ENCODE assay signal across 11 cellular contexts in the genomic region with DNA sequence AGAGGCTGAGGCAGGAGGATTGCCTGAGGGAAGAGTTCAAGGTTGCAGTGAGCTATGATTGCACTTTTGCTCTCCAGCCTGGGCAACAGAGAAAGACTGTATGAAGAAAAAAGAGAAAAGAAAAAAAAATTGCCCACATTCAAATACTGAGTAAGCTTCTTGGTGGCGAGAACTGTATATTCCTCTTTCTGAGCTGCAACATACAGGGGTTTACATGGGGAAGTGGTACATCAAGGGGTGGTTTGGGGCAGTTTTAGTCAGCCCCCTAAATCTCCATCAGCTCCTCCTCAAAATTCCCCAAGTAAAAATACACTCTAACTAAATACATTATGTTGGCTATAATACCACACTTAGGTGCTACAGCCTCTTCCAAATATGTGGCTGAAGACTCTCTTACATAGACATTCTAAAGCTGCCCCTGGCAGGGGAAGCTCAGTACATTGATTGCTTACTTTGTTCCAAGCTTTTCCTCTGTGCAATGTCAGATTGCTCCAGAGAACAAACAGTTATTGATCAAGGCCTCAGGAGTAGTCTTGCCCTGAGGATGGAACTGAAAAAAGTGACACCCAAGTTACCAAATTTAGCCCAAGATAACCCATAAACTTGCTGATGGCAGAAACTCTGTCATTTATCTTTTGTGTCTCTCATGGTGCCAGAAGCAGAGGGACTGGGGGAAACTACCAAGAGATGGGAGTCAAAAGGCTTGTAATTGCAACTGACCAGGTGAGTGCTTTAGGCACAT.
DNase-seq lines count a peak whose midpoint lies in the region; ATAC-seq lines count a peak whose summit lies in the region.
"Had no signal": no experiment of that assay in that cellular context is flagged by ENCODE, and none has a peak within 500 bp of the region (broad histone marks: within the 10 kb centered on the region; RNA-seq: fewer than 3 reads in every experiment).

No MANE protein-coding gene starts in this region.

- H3K9me3 Mint-ChIP-seq in CD4-positive, CD25-positive, alpha-beta regulatory T cell, result peaks cover 0 to 2% (median 0%) of the 10 kb centered on the region in 7 donors
- H3K9me3 Mint-ChIP-seq in central memory CD8-positive, alpha-beta T cell, result no peaks in the 10 kb centered on the region

- H3K27me3 ChIP-seq in CD4-positive, CD25-positive, alpha-beta regulatory T cell (ENCODE audit: control insufficient read depth, insufficient read depth, low read length), result no peaks in the 10 kb centered on the region

- no peaks in the 10 kb centered on the region for H3K27me3 Mint-ChIP-seq in CD4-positive, CD25-positive, alpha-beta regulatory T cell
- H3K27me3 Mint-ChIP-seq in central memory CD8-positive, alpha-beta T cell, result no peaks in the 10 kb centered on the region

- H3K27ac Mint-ChIP-seq in CD4-positive, CD25-positive, alpha-beta regulatory T cell, result peak overlapping the region; percentile 93 to 98 (median 97)
- peak overlapping the region; percentile 100 for H3K27ac Mint-ChIP-seq in central memory CD8-positive, alpha-beta T cell (ENCODE audit: low read depth)

- peak overlapping the region; percentile 91 for H3K27ac ChIP-seq in CD4-positive, CD25-positive, alpha-beta regulatory T cell (ENCODE audit: insufficient read depth, low read length, poor library complexity, severe bottlenecking)

- H3K36me3 ChIP-seq in CD4-positive, CD25-positive, alpha-beta regulatory T cell (ENCODE audit: control insufficient read depth, insufficient read depth, low read length), result no peaks in the 10 kb centered on the region

- no peak for DNase-seq in CD4-positive, CD25-positive, alpha-beta regulatory T cell
- DNase-seq in KG1 (lab: John Stamatoyannopoulos, UW), result peak; percentile 54
- DNase-seq in central memory CD8-positive, alpha-beta T cell (ENCODE audit: low spot score in 2 of 2), result no peak
- DNase-seq in HuH-7.5 (ENCODE audit: low spot score), result no peak
- no peak for DNase-seq in stimulated activated CD8-positive, alpha-beta memory T cell treated with anti-CD3 and anti-CD28 coated beads, Interleukin-4, amount 100 ng/mL, for 48 hours
- DNase-seq: activated naive CD4-positive, alpha-beta T cell treated with anti-CD3 and anti-CD28 coated beads, Interleukin-2, amount 50 U/mL, for 16 hours; cerebellar nuclear complex; NCI-H1105 treated with DMSO at 0.1 percent for 48 hours; stimulated activated CD4-positive, alpha-beta T cell treated with anti-CD3 and anti-CD28 coated beads, Interleukin-1b, Interleukin-23, amount 100 ng/mL, for 48 hours had no signal

- no peaks in the 10 kb centered on the region for H3K9me3 ChIP-seq in CD4-positive, CD25-positive, alpha-beta regulatory T cell (ENCODE audit: control insufficient read depth in 2 of 2, low read length in 2 of 2)

- peak overlapping the region; percentile 100 for H3K4me3 ChIP-seq in CD4-positive, CD25-positive, alpha-beta regulatory T cell (ENCODE audit: low read depth, low read length)

- ATAC-seq in CD4-positive, CD25-positive, alpha-beta regulatory T cell (ENCODE audit: low read depth in 2 of 2), result no peak
- ATAC-seq in GM18498 (IDR thresholded peaks at IDR 0.05; ENCODE audit: unreplicated experiment) (peak; percentile 35), HG02970 (IDR thresholded peaks at IDR 0.05; ENCODE audit: low FRiP score, unreplicated experiment) (no peak)
- ATAC-seq in central memory CD8-positive, alpha-beta T cell (replicated peaks; ENCODE audit: extremely low read depth, poor library complexity, severe bottlenecking), result no peak

- peak overlapping the region; percentile 38 to 96 (median 94) for H3K4me3 Mint-ChIP-seq in CD4-positive, CD25-positive, alpha-beta regulatory T cell
- H3K4me3 Mint-ChIP-seq in central memory CD8-positive, alpha-beta T cell, result peak overlapping the region; percentile 99

- peaks cover 52% of the 10 kb centered on the region for H3K4me1 ChIP-seq in CD4-positive, CD25-positive, alpha-beta regulatory T cell (ENCODE audit: control insufficient read depth, insufficient read depth, low read length, poor library complexity, severe bottlenecking)

- peaks cover 21 to 56% (median 45%) of the 10 kb centered on the region in 4 donors for H3K4me1 Mint-ChIP-seq in CD4-positive, CD25-positive, alpha-beta regulatory T cell
- peaks cover 52% of the 10 kb centered on the region for H3K4me1 Mint-ChIP-seq in central memory CD8-positive, alpha-beta T cell

- no peaks in the 10 kb centered on the region for H3K36me3 Mint-ChIP-seq in CD4-positive, CD25-positive, alpha-beta regulatory T cell
- peaks cover 14% of the 10 kb centered on the region for H3K36me3 Mint-ChIP-seq in central memory CD8-positive, alpha-beta T cell (ENCODE audit: insufficient read depth)
